In the genomic region with DNA sequence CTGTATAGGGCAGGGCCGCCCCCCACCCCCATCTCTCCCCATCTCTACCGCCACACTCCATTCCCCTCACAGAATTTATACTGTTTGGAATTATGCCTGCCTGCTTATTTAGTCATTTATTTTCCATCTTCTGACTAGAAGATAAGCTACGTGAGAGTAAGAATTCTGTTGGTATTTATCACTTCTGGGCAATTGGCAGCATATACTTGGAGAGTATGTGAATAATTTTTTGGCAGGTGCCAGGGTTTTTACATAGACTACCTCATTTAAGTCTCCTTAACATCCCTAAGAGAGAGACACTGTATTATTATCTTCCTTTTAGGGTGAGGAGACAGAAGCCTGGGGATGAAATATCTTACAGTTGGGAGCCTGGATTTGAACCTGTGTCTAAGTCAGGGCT, we compare ENCODE assay signal across 14 cellular contexts.
"Had no signal": no experiment of that assay in that cellular context is flagged by ENCODE, and none has a peak within 500 bp of the region (broad histone marks: within the 10 kb centered on the region; RNA-seq: fewer than 3 reads in every experiment).

No MANE protein-coding gene starts in this region.

- H3K4me1 ChIP-seq: breast epithelium had no signal

- H3K27ac ChIP-seq: foreskin keratinocyte, lower lobe of right lung, SJCRH30 had no signal

- DNase-seq: activated gamma-delta T cell; activated T-cell treated with anti-CD3 and anti-CD28 coated beads, Interleukin-2, amount 50 U/mL, for 4 hours; amygdala; foreskin keratinocyte; kidney; lower lobe of right lung; natural killer cell; occipital lobe; SJCRH30; stimulated activated CD4-positive, alpha-beta T cell treated with anti-CD3 and anti-CD28 coated beads, Interleukin-15, amount 100 ng/mL, for 24 hours; stimulated activated CD4-positive, alpha-beta T cell treated with anti-CD3 and anti-CD28 coated beads, Interleukin-4, amount 100 ng/mL, for 4 hours had no signal

- H3K36me3 ChIP-seq: breast epithelium, lower lobe of right lung, SJCRH30 had no signal

- H3K27me3 ChIP-seq: breast epithelium, foreskin keratinocyte, SJCRH30 had no signal

- H3K9me3 ChIP-seq: breast epithelium, lower lobe of right lung, SJCRH30 had no signal

- H3K4me3 ChIP-seq: breast epithelium, lower lobe of right lung, SJCRH30 had no signal

- ATAC-seq: activated CD4-positive, CD25-positive, alpha-beta regulatory T cell treated with anti-CD3 and anti-CD28 coated beads, Interleukin-2, amount 50 U/mL, for 24 hours; activated T-cell treated with anti-CD3 and anti-CD28 coated beads, Interleukin-2, amount 50 U/mL, for 4 hours; esophagus mucosa; foreskin keratinocyte; lower lobe of right lung; natural killer cell had no signal
